13 cellular contexts compared by ENCODE assay signal in the genomic region with DNA sequence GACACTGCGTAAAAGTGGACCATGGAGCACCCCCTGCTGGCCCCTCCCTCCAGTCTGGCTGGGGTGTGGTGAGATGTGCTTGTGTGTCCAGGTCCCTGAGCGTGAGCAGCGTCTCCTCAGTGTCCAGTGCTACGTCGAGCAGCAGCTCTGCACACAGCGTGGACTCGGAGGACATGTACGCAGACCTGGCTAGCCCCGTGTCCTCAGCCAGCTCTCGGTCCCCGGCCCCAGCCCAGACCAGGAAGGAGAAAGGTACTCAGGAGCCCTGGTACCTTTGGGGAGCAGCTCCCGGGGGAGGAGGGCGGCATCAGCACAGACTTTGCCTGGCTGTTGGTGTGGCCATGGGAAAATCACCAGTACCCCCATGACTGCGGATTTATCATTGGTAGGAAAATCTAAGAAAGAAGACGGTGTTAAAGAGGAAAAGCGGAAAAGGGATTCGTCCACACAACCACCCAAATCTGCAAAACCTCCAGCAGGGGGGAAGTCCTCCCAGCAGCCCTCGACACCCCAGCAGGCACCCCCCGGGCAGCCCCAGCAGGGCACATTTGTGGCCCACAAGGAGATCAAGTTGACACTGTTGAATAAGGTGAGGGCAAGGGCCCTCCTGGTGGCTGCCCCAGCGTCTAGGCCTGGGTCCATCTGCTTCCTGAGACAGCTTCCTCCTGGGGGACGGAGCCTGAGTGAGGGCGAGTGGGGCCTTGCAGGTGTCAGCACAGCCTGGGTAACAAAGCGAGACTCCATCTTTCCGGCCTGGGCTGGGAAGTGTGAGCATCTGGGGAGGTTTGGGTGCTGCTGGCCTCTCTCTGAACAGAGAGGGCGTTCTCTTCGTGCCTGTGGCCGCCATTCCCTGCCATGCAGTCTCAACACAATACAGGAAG.
DNase-seq lines count a peak whose midpoint lies in the region; ATAC-seq and TF ChIP-seq lines count a peak whose summit lies in the region.
"Had no signal": no experiment of that assay in that cellular context is flagged by ENCODE, and none has a peak within 500 bp of the region (broad histone marks: within the 10 kb centered on the region; RNA-seq: fewer than 3 reads in every experiment).

No MANE protein-coding gene starts in this region.

- CTCF ChIA-PET in RWPE1 (lab: Yijun Ruan, JAX), result interaction anchor here (1.2 kb wide), 1 partner anchor 175 kb away, joined by 4 read pairs; the partner anchor contains the start of gene ZFPM1

- H3K4me2 ChIP-seq in BLaER1 treated with 17β-estradiol and CSF1 and Interleukin-3, amounts not matched to agents 10 nM and 100 nM, result peak overlapping the region; percentile 75 to 99 (median 89)

- peaks cover 46 to 91% (median 80%) of the 10 kb centered on the region in 10 experiments for H3K4me1 ChIP-seq in BLaER1 treated with 17β-estradiol and CSF1 and Interleukin-3, amounts not matched to agents 10 nM and 100 nM
- H3K4me1 ChIP-seq: upper lobe of right lung had no signal

- H3K36me3 ChIP-seq in BLaER1 treated with 17β-estradiol and CSF1 and Interleukin-3, amounts not matched to agents 10 nM and 100 nM, result peaks cover 65 to 95% (median 86%) of the 10 kb centered on the region in 11 experiments

- H3K9me3 ChIP-seq in BLaER1 treated with 17β-estradiol and CSF1 and Interleukin-3, amounts not matched to agents 10 nM and 100 nM (replicated peaks in 1 of 11), result no peaks in the 10 kb centered on the region
- H3K9me3 ChIP-seq: upper lobe of right lung had no signal

- no peak for DNase-seq in RWPE1 (ENCODE audit: low spot score)
- no peak for DNase-seq in coronary artery (ENCODE audit: low spot score)
- DNase-seq: activated T-cell treated with anti-CD3 and anti-CD28 coated beads for 4 hours, DMS 273 treated with DMSO at 0.1 percent for 48 hours, midbrain, NCI-H748 treated with DMSO at 0.1 percent for 48 hours, T-helper 1 cell, upper lobe of right lung had no signal

- peaks cover 0 to 64% (median 17%) of the 10 kb centered on the region in 11 experiments; a peak in 16 of 22 replicates for H4K20me1 ChIP-seq in BLaER1 treated with 17β-estradiol and CSF1 and Interleukin-3, amounts not matched to agents 10 nM and 100 nM

- H3K27me3 ChIP-seq in BLaER1 treated with 17β-estradiol and CSF1 and Interleukin-3, amounts not matched to agents 10 nM and 100 nM, result no peaks in the 10 kb centered on the region
- H3K27me3 ChIP-seq: upper lobe of right lung had no signal

- POLR2A ChIA-PET in RWPE1 (lab: Yijun Ruan, JAX; ENCODE audit: low non-redundant PET), result no interaction called here

- no peak for TF ChIP-seq CTCF in RWPE1 (conservative IDR thresholded peaks at IDR 0.05; ENCODE audit: low read depth)
- TF ChIP-seq CTCF in coronary artery (IDR thresholded peaks at IDR 0.05), result no peak

- peak overlapping the region; percentile 60 to 83 (median 71); a peak in 21 of 22 replicates for H3K9ac ChIP-seq in BLaER1 treated with 17β-estradiol and CSF1 and Interleukin-3, amounts not matched to agents 10 nM and 100 nM

- peak overlapping the region in 3 of 10 experiments; percentile 2 to 38 (median 9); a peak in 4 of 20 replicates for H3K4me3 ChIP-seq in BLaER1 treated with 17β-estradiol and CSF1 and Interleukin-3, amounts not matched to agents 10 nM and 100 nM
- no peak overlapping the region for H3K4me3 ChIP-seq in coronary artery
- H3K4me3 ChIP-seq: upper lobe of right lung had no signal

- no peak for ATAC-seq in GM21717 (IDR thresholded peaks at IDR 0.05; ENCODE audit: unreplicated experiment)
- ATAC-seq: activated CD4-positive, CD25-positive, alpha-beta regulatory T cell treated with anti-CD3 and anti-CD28 coated beads, Interleukin-2, amount 50 U/mL, for 24 hours; stimulated activated memory B cell treated with anti-CD40 and anti-IgM and Interleukin-4, amounts not matched to agents 10 μg/mL and 1 μg/mL and 100 μg/mL, for 72 hours had no signal

- H3K27ac ChIP-seq in BLaER1 treated with 17β-estradiol and CSF1 and Interleukin-3, amounts not matched to agents 10 nM and 100 nM, result peak overlapping the region; percentile 59 to 97 (median 86); a peak in 21 of 22 replicates
- H3K27ac ChIP-seq in RWPE1 (peak overlapping the region; percentile 24; the same call in 1 of the 2 replicates), coronary artery (no peak overlapping the region)
- H3K27ac ChIP-seq: epithelial cell of prostate, upper lobe of right lung had no signal

Comparison
In these comparisons a context has a peak if more than half of its experiments do, and no peak if none do; other contexts are left out.
1. H3K27ac ChIP-seq: peak in BLaER1 treated with 17β-estradiol and CSF1 and Interleukin-3, amounts not matched to agents 10 nM and 100 nM (11 of 11) and RWPE1 (single experiment); none in coronary artery (0 of 2).